Comparison of ENCODE assay signal across 8 cellular contexts in the genomic region with DNA sequence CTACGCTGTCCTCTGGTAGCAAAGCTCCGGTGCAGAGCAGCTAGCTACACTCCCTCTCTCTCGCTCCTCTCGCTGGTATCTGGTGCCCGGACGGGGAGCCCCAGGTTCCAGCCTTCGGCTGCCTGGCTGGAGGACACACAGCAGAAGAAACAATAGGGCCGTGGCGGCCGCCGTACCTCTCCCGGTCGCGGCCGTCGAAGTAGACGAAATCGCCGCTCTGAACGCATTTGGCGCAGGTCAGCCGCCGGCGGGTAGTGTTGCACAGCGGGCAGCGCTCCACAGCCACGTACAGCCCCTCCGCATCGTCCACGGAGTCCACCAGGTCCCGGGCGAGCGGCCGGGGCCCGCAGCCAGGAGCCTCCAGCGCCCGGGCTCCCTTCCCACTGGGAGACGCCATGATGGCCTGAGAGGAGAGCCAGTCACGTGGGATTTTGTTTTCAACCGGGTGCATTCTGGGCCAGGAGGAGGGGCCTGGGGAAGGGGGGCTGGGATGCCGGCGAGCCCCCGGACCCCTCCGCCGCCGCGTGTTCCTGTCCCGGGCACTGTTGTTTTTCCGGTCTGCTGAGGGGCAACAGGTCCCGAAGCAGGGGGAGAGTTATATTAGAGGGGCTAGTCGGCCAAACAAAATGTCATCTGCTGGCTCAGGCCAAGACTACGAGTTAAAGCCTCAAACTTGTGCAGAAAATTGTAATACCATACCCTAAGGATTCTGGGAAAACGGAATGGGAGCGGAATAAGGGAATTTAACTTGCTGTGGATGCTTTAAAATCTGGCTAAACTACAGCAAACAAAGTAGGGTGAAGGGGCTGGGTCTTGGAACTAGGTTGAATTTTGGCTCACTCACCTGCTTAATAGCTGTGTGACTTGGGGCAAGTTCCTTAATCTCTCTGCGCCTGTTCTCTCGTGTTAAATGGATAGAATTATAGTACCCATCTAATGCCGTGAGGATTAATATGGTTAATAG. TPM values are rescaled to one million over a fixed set of nuclear protein-coding genes. Genes with fewer than 3 reads are reported as not detected.
A peak's percentile ranks its signal among the peaks of the same experiment; 100 is the strongest.
DNase-seq lines count a peak whose midpoint lies in the region; ATAC-seq and TF ChIP-seq lines count a peak whose summit lies in the region.

Gene ATG14, minus strand, starts transcription at position 405 of the 964 bp plus-strand sequence. Its CDS starts 8 bp downstream, at position 397.

- peaks cover 0 to 18% (median 13%) of the 10 kb centered on the region in 11 experiments; a peak in 7 of 22 replicates for H4K20me1 ChIP-seq in BLaER1 treated with 17β-estradiol and CSF1 and Interleukin-3, amounts not matched to agents 10 nM and 100 nM

- H3K4me2 ChIP-seq in BLaER1 treated with 17β-estradiol and CSF1 and Interleukin-3, amounts not matched to agents 10 nM and 100 nM: peak within 1 kb of the TSS; percentile 86 to 96 (median 88)

- H3K4me3 ChIP-seq in BLaER1 treated with 17β-estradiol and CSF1 and Interleukin-3, amounts not matched to agents 10 nM and 100 nM: peak within 1 kb of the TSS; percentile 81 to 99 (median 91)
- peak within 1 kb of the TSS; percentile 87 to 96 for H3K4me3 ChIP-seq in duodenal mucosa (ENCODE audit: low read depth in 1 of 2, low read length in 2 of 2)
- H3K4me3 ChIP-seq in lower lobe of right lung: peak within 1 kb of the TSS; percentile 99

- no peaks in the 10 kb centered on the region for H3K9me3 ChIP-seq in BLaER1 treated with 17β-estradiol and CSF1 and Interleukin-3, amounts not matched to agents 10 nM and 100 nM (replicated peaks in 1 of 11)
- H3K9me3 ChIP-seq in duodenal mucosa (ENCODE audit: control insufficient read depth in 1 of 2, low read length in 2 of 2) (no peaks in the 10 kb centered on the region), lower lobe of right lung (no peaks in the 10 kb centered on the region)

- H3K9ac ChIP-seq in BLaER1 treated with 17β-estradiol and CSF1 and Interleukin-3, amounts not matched to agents 10 nM and 100 nM: peak within 1 kb of the TSS; percentile 88 to 96 (median 91)
- H3K9ac ChIP-seq in duodenal mucosa (ENCODE audit: low read depth in 1 of 2, low read length in 2 of 2): peak within 1 kb of the TSS; percentile 88 to 93

- H3K36me3 ChIP-seq in BLaER1 treated with 17β-estradiol and CSF1 and Interleukin-3, amounts not matched to agents 10 nM and 100 nM: peaks cover 0 to 17% (median 5%) of the 10 kb centered on the region in 11 experiments; a peak in 7 of 22 replicates
- peaks cover 0 to 2% of the 10 kb centered on the region in 2 donors for H3K36me3 ChIP-seq in duodenal mucosa (ENCODE audit: control insufficient read depth in 1 of 2, insufficient read depth in 2 of 2, low read length in 2 of 2)
- peaks cover 15% of the 10 kb centered on the region for H3K36me3 ChIP-seq in lower lobe of right lung

- DNase-seq in GM19240 (ENCODE audit: insufficient read length, low spot score): peak; percentile 69
- DNase-seq in NCI-H69 (lab: John Stamatoyannopoulos, UW): peak; percentile 93
- peak; percentile 64 to 70 for DNase-seq in activated CD4-positive, alpha-beta T cell treated with anti-CD3 and anti-CD28 coated beads, Interleukin-2, amount 50 U/mL, for 4 hours
- peak; percentile 88 for DNase-seq in lower lobe of right lung
- DNase-seq in stimulated activated CD4-positive, alpha-beta T cell treated with anti-CD3 and anti-CD28 coated beads, TNF-alpha, amount 100 ng/mL, for 1 hour (ENCODE audit: low read depth in 3 of 3, low spot score in 1 of 3): peak; percentile 24 to 59 (median 35)

- H3K27me3 ChIP-seq in BLaER1 treated with 17β-estradiol and CSF1 and Interleukin-3, amounts not matched to agents 10 nM and 100 nM: no peaks in the 10 kb centered on the region
- H3K27me3 ChIP-seq in duodenal mucosa (ENCODE audit: control insufficient read depth in 1 of 2, insufficient read depth in 2 of 2, low read length in 2 of 2): no peaks in the 10 kb centered on the region
- no peaks in the 10 kb centered on the region for H3K27me3 ChIP-seq in lower lobe of right lung (ENCODE audit: low read depth)

- peak within 1 kb of the TSS; percentile 74 to 91 (median 87) for H3K27ac ChIP-seq in BLaER1 treated with 17β-estradiol and CSF1 and Interleukin-3, amounts not matched to agents 10 nM and 100 nM
- H3K27ac ChIP-seq in duodenal mucosa (ENCODE audit: low read depth, low read length) (peak within 1 kb of the TSS; percentile 71), lower lobe of right lung (peak within 1 kb of the TSS; percentile 86)

- intact Hi-C loops in lower lobe of right lung (cut with DNase I): no loop called here

- ATAC-seq in HG03460 (IDR thresholded peaks at IDR 0.05; ENCODE audit: unreplicated experiment): peak; percentile 98
- ATAC-seq in lower lobe of right lung: peak; percentile 99 to 100

- peaks cover 15 to 36% (median 25%) of the 10 kb centered on the region in 10 experiments for H3K4me1 ChIP-seq in BLaER1 treated with 17β-estradiol and CSF1 and Interleukin-3, amounts not matched to agents 10 nM and 100 nM
- H3K4me1 ChIP-seq in duodenal mucosa (ENCODE audit: control insufficient read depth in 1 of 2, insufficient read depth in 2 of 2, low read length in 2 of 2) (peaks cover 18 to 19% of the 10 kb centered on the region in 2 donors), lower lobe of right lung (peaks cover 24% of the 10 kb centered on the region)

- no peak for TF ChIP-seq CTCF in lower lobe of right lung (IDR thresholded peaks at IDR 0.05)

RNA-seq across cellular contexts. Expression of gene ATG14, which starts in this region (rescaled TPM):
- 9.8 TPM for total RNA-seq in lower lobe of right lung

Comparison
In these comparisons a context has a peak if more than half of its experiments do, and no peak if none do; other contexts are left out.
1. Peak in every context shown above with its lines: DNase-seq, ATAC-seq, H3K4me3 ChIP-seq and H3K27ac ChIP-seq.
2. DNase-seq: peak in every context shown above with its lines; median percentile 93 in NCI-H69; 88 in lower lobe of right lung; 69 in GM19240; 67 in activated CD4-positive, alpha-beta T cell treated with anti-CD3 and anti-CD28 coated beads, Interleukin-2, amount 50 U/mL, for 4 hours; 35 in stimulated activated CD4-positive, alpha-beta T cell treated with anti-CD3 and anti-CD28 coated beads, TNF-alpha, amount 100 ng/mL, for 1 hour.